12 cellular contexts compared by ENCODE assay signal in genomic region chr11:63892233-63892632, GRCh38. TPM values are rescaled to one million over a fixed set of nuclear protein-coding genes. Genes with fewer than 3 reads are reported as not detected.
DNase-seq lines count a peak whose midpoint lies in the region; ATAC-seq, FAIRE-seq and TF ChIP-seq lines count a peak whose summit lies in the region.
"Had no signal": no experiment of that assay in that cellular context is flagged by ENCODE, and none has a peak within 500 bp of the region (broad histone marks: within the 10 kb centered on the region; RNA-seq: fewer than 3 reads in every experiment).

No MANE protein-coding gene starts in this region.

- DNase-seq in GM12865 (ENCODE audit: low read depth) (peak; percentile 20), MV-4-11 (lab: John Stamatoyannopoulos, UW) (peak; percentile 61), naive B cell (no peak), GOT3 (lab: John Stamatoyannopoulos, UW) (no peak), D721Med (ENCODE audit: insufficient read length, low spot score) (no peak), SJCRH30 (no peak)
- no peak for DNase-seq in central memory CD8-positive, alpha-beta T cell (ENCODE audit: low spot score in 2 of 2)
- DNase-seq: left ventricle myocardium inferior, NCI-H1417 treated with DMSO at 0.1 percent for 48 hours, NCI-H526 treated with DMSO at 0.1 percent for 48 hours, nucleus accumbens had no signal

- no peak for TF ChIP-seq CTCF in GM12865 (IDR thresholded peaks at IDR 0.05; ENCODE audit: insufficient read depth, low read depth, low read length, missing control alignments)
- no peak for TF ChIP-seq CTCF in D721Med (IDR thresholded peaks at IDR 0.05; ENCODE audit: insufficient read depth, missing control alignments)

- FAIRE-seq in D721Med (lab: Jason Lieb, UNC): no peak
- FAIRE-seq: H1 had no signal

- H3K4me3 ChIP-seq in GM12865 (ENCODE audit: low read depth, low read length) (no peak overlapping the region), SJCRH30 (no peak overlapping the region)
- H3K4me3 ChIP-seq: left ventricle myocardium inferior had no signal

- H3K27me3 ChIP-seq in SJCRH30: no peaks in the 10 kb centered on the region

- H3K9me3 Mint-ChIP-seq in central memory CD8-positive, alpha-beta T cell: no peaks in the 10 kb centered on the region
- H3K9me3 Mint-ChIP-seq in naive B cell: no peaks in the 10 kb centered on the region

- peaks cover 30% of the 10 kb centered on the region for H3K36me3 Mint-ChIP-seq in central memory CD8-positive, alpha-beta T cell (ENCODE audit: insufficient read depth)
- H3K36me3 Mint-ChIP-seq in naive B cell: peaks cover 7 to 9% of the 10 kb centered on the region in 2 donors

- peaks cover 11% of the 10 kb centered on the region for H3K36me3 ChIP-seq in SJCRH30

- H3K9me3 ChIP-seq in SJCRH30 (replicated peaks): no peaks in the 10 kb centered on the region
- H3K9me3 ChIP-seq: left ventricle myocardium inferior had no signal

- H3K27ac Mint-ChIP-seq in central memory CD8-positive, alpha-beta T cell (ENCODE audit: low read depth): peak overlapping the region; percentile 87
- H3K27ac Mint-ChIP-seq in naive B cell: peak overlapping the region in 4 of 6 donors; percentile 31 to 42 (median 36)

- H3K4me1 ChIP-seq in SJCRH30: no peaks in the 10 kb centered on the region

- no peaks in the 10 kb centered on the region for H3K27me3 Mint-ChIP-seq in central memory CD8-positive, alpha-beta T cell
- H3K27me3 Mint-ChIP-seq in naive B cell: no peaks in the 10 kb centered on the region

- peaks cover 81% of the 10 kb centered on the region for H3K4me1 Mint-ChIP-seq in central memory CD8-positive, alpha-beta T cell
- peaks cover 48 to 58% (median 57%) of the 10 kb centered on the region in 3 donors for H3K4me1 Mint-ChIP-seq in naive B cell

- peak overlapping the region; percentile 18 for H3K4me3 Mint-ChIP-seq in central memory CD8-positive, alpha-beta T cell
- H3K4me3 Mint-ChIP-seq in naive B cell: no peak overlapping the region

- no peak overlapping the region for H3K27ac ChIP-seq in SJCRH30
- H3K27ac ChIP-seq: left ventricle myocardium inferior had no signal

- no peak for ATAC-seq in central memory CD8-positive, alpha-beta T cell (replicated peaks; ENCODE audit: extremely low read depth, poor library complexity, severe bottlenecking)
- no peak for ATAC-seq in naive B cell (ENCODE audit: low read depth in 2 of 2)

RNA-seq across cellular contexts. Expression of gene RCOR2, which starts 24.7 kb away (rescaled TPM):
- polyA plus RNA-seq in naive B cell (ENCODE audit: low read depth in 6 of 6): not detected
- 17.2 and 17.9 TPM in 2 replicates for total RNA-seq in SJCRH30 (2014; rRNA removed; shearing (Covaris generic))

RNA-seq across cellular contexts. Expression of gene NAA40, which starts 46.6 kb away (rescaled TPM):
- polyA plus RNA-seq in naive B cell (ENCODE audit: low read depth in 6 of 6): 10 to 100 TPM in 4 of 6 donors, 1 to 10 TPM in 2; 8.2 to 18.4 (median 11.8) TPM
- total RNA-seq in SJCRH30 (2014; rRNA removed; shearing (Covaris generic)): 25.2 and 28.6 TPM in 2 replicates

RNA-seq across cellular contexts. Expression of gene MARK2, which starts 53.3 kb away (rescaled TPM):
- 10 to 100 TPM; 31.0 to 66.8 (median 42.9) TPM for polyA plus RNA-seq in naive B cell (ENCODE audit: low read depth in 6 of 6)
- total RNA-seq in SJCRH30 (2014; rRNA removed; shearing (Covaris generic)): 20.7 and 23.4 TPM in 2 replicates

Comparison
In these comparisons a context has a peak if more than half of its experiments do, and no peak if none do; other contexts are left out.
1. DNase-seq: peak in GM12865 (single experiment) and MV-4-11 (single experiment); none in central memory CD8-positive, alpha-beta T cell (0 of 2), naive B cell (single experiment), GOT3 (single experiment), D721Med (single experiment) and SJCRH30 (0 of 2).